In the genomic region with DNA sequence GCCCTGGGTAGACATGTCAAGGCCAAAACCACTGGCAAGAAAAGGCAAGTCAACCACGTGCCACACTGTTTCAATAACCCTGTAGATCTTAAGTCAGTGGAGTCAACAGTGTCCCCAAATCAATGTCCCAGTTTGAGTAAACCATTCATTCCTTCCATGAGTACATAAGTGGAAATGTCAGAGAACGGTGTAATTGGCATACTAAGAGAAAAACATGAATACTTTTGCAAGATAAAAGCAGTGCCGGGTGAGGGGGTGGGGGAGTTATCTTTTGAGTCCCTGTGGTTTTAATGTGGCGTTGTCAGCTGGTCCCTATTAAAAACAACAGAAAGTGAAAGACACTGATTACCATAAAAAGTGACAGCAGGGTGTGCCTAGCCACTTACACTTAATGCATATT, we compare ENCODE assay signal across 9 cellular contexts. TPM values are rescaled to one million over a fixed set of nuclear protein-coding genes. Genes with fewer than 3 reads are reported as not detected.
DNase-seq lines count a peak whose midpoint lies in the region; ATAC-seq and TF ChIP-seq lines count a peak whose summit lies in the region.
"Had no signal": no experiment of that assay in that cellular context is flagged by ENCODE, and none has a peak within 500 bp of the region (broad histone marks: within the 10 kb centered on the region; RNA-seq: fewer than 3 reads in every experiment).

No MANE protein-coding gene starts in this region.

- ATAC-seq in GM18907 (IDR thresholded peaks at IDR 0.05; ENCODE audit: unreplicated experiment) (peak; percentile 71), HG03025 (IDR thresholded peaks at IDR 0.05; ENCODE audit: low FRiP score, unreplicated experiment) (peak; percentile 82)

- TF ChIP-seq EP300 in SK-N-SH (IDR thresholded peaks at IDR 0.05; ENCODE audit: borderline replicate concordance in 1 of 2, low read depth in 1 of 2, low read length in 1 of 2): no peak

- TF ChIP-seq CTCF in SK-N-SH (IDR thresholded peaks at IDR 0.05): no peak

- CTCF ChIA-PET in SK-N-SH (lab: Yijun Ruan, JAX): interaction anchor here (0.8 to 1.4 kb wide), 2 partner anchors 42 to 235 kb away, joined by 3 read pairs; no protein-coding TSS in a partner anchor

- H3K9me3 ChIP-seq in SK-N-SH: no peaks in the 10 kb centered on the region

- POLR2A ChIA-PET in SK-N-SH (lab: Yijun Ruan, JAX): no interaction called here

- no peak overlapping the region for H3K9ac ChIP-seq in SK-N-SH

- no peak overlapping the region for H2AFZ ChIP-seq in SK-N-SH (ENCODE audit: low read depth)

- peaks cover 0 to 5% of the 10 kb centered on the region in 2 experiments for H3K36me3 ChIP-seq in SK-N-SH (replicated peaks in 1 of 2; ENCODE audit: control insufficient read depth in 1 of 2, insufficient read depth in 2 of 2, low read length in 1 of 2)

- no peaks in the 10 kb centered on the region for H3F3A ChIP-seq in SK-N-SH (replicated peaks; ENCODE audit: insufficient read depth)

- H3K9me2 ChIP-seq in SK-N-SH: no peaks in the 10 kb centered on the region

- peaks cover 0 to 4% of the 10 kb centered on the region in 2 experiments; a peak in 1 of 4 replicates for H3K4me1 ChIP-seq in SK-N-SH (ENCODE audit: control insufficient read depth in 1 of 2, insufficient read depth in 2 of 2, low read depth in 1 of 2, low read length in 1 of 2)

- no peak overlapping the region for H3K4me2 ChIP-seq in SK-N-SH

- H3K27me3 ChIP-seq in SK-N-SH (ENCODE audit: insufficient read depth): no peaks in the 10 kb centered on the region

- no peak for TF ChIP-seq RAD21 in SK-N-SH (IDR thresholded peaks at IDR 0.05; ENCODE audit: low read length)

- DNase-seq in activated CD8-positive, alpha-beta memory T cell treated with anti-CD3 and anti-CD28 coated beads, Interleukin-2, amount 50 U/mL, for 48 hours: peak; percentile 61
- peak; percentile 72 for DNase-seq in stimulated activated CD4-positive, alpha-beta T cell treated with anti-CD3 and anti-CD28 coated beads, Interleukin-4, amount 100 ng/mL, for 1 hour
- DNase-seq in NCI-H524 (lab: John Stamatoyannopoulos, UW): no peak
- DNase-seq in SK-N-SH: no peak
- DNase-seq in NCI-H2081 (lab: John Stamatoyannopoulos, UW): no peak
- no peak for DNase-seq in C1 segment of cervical spinal cord (lab: John Stamatoyannopoulos, UW)
- DNase-seq: NCI-H2107 had no signal

- no peaks in the 10 kb centered on the region; the same call in none of the 2 replicates for H3K79me2 ChIP-seq in SK-N-SH (ENCODE audit: insufficient read depth)

- H4K20me1 ChIP-seq in SK-N-SH (ENCODE audit: insufficient read depth): no peaks in the 10 kb centered on the region; the same call in 1 of the 2 replicates

- no peak overlapping the region for H3K4me3 ChIP-seq in SK-N-SH (ENCODE audit: low read depth in 2 of 2, low read length in 1 of 2)

- no peak overlapping the region for H3K27ac ChIP-seq in SK-N-SH (ENCODE audit: low read depth in 2 of 2, low read length in 1 of 2)

- 81% methylated on average over 4 of the region's 4 CpGs for WGBS in SK-N-SH (ENCODE audit: low lambda C conversion rate)

TF ChIP-seq in SK-N-SH, 30 proteins besides CTCF, POLR2A, EP300 and RAD21:
- TF ChIP-seq, protein P1, sequence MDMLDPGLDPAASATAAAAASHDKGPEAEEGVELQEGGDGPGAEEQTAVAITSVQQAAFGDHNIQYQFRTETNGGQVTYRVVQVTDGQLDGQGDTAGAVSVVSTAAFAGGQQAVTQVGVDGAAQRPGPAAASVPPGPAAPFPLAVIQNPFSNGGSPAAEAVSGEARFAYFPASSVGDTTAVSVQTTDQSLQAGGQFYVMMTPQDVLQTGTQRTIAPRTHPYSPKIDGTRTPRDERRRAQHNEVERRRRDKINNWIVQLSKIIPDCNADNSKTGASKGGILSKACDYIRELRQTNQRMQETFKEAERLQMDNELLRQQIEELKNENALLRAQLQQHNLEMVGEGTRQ (IDR thresholded peaks at IDR 0.05; ENCODE audit: borderline replicate concordance, low read depth, low read length): no peak
- TF ChIP-seq CHD2 (IDR thresholded peaks at IDR 0.05; ENCODE audit: low read length, partially characterized antibody): no peak
- no peak for TF ChIP-seq JUND (IDR thresholded peaks at IDR 0.05)
- no peak for TF ChIP-seq SMC3 (IDR thresholded peaks at IDR 0.05; ENCODE audit: low read depth, low read length)
- TF ChIP-seq FOXJ3 (CRISPR knock-in tag; IDR thresholded peaks at IDR 0.05): no peak

RNA-seq across cellular contexts. Expression of a gene that starts 37.8 kb away (rescaled TPM):
- polyA plus RNA-seq in SK-N-SH (2012; rRNA removed): 59.8 and 81.4 TPM in 2 replicates
- polyA plus RNA-seq in SK-N-SH (2012; cell fraction: cytosol; rRNA removed): 63.3 and 65.7 TPM in 2 replicates
- polyA plus RNA-seq in SK-N-SH (2012; cell fraction: nucleus; rRNA removed): 21.3 and 45.6 TPM in 2 replicates

Comparison
In these comparisons a context has a peak if more than half of its experiments do, and no peak if none do; other contexts are left out.
1. DNase-seq: peak in activated CD8-positive, alpha-beta memory T cell treated with anti-CD3 and anti-CD28 coated beads, Interleukin-2, amount 50 U/mL, for 48 hours (single experiment) and stimulated activated CD4-positive, alpha-beta T cell treated with anti-CD3 and anti-CD28 coated beads, Interleukin-4, amount 100 ng/mL, for 1 hour (single experiment); none in NCI-H524 (0 of 2), SK-N-SH (single experiment), NCI-H2081 (0 of 2) and C1 segment of cervical spinal cord (0 of 14).